1 cellular context compared by ENCODE assay signal in genomic region chr19:43901395-43902390, GRCh38.
TF ChIP-seq lines count a peak whose summit lies in the region.

No MANE protein-coding gene starts in this region.

TF ChIP-seq in K562, 482 proteins besides CTCF, POLR2A, EP300 and RAD21 (continued from another document and continues in another):
- TF ChIP-seq AFF1 (IDR thresholded peaks at IDR 0.05; ENCODE audit: low read depth in 1 of 2, partially characterized antibody in 2 of 2): peak in 1 of 2 experiments; percentile 90
- TF ChIP-seq CEBPG (CRISPR knock-in tag; IDR thresholded peaks at IDR 0.05): no peak
- 0 out of 4 replicates have a peak, but pooled peaks of 1 of the 2 experiments have one; percentile 8 for TF ChIP-seq CEBPG (tag; conservative IDR thresholded peaks at IDR 0.05 in 1 of 2, IDR thresholded peaks at IDR 0.05 in 1 of 2)
- peak; percentile 94 for TF ChIP-seq EHMT2 (IDR thresholded peaks at IDR 0.05)
- TF ChIP-seq MIER1 (IDR thresholded peaks at IDR 0.05; ENCODE audit: low read depth): no peak
- TF ChIP-seq ZZZ3 (IDR thresholded peaks at IDR 0.05): no peak
- TF ChIP-seq ATF1 (CRISPR knock-in tag; IDR thresholded peaks at IDR 0.05): no peak
- peak; percentile 76 for TF ChIP-seq ATF1 (tag; IDR thresholded peaks at IDR 0.05)
- peak; percentile 71; the same call in 1 of the 2 replicates for TF ChIP-seq CREB3L1 (IDR thresholded peaks at IDR 0.05; ENCODE audit: borderline replicate concordance, low read depth)
- 0 out of 2 replicates have a peak, but pooled peaks have one; percentile 41 for TF ChIP-seq E2F1 (CRISPR knock-in tag; IDR thresholded peaks at IDR 0.05)
- no peak for TF ChIP-seq ELF2 (CRISPR knock-in tag; IDR thresholded peaks at IDR 0.05)
- peak; percentile 97 for TF ChIP-seq NR2C1 (IDR thresholded peaks at IDR 0.05)
- TF ChIP-seq NR2C1 (tag; IDR thresholded peaks at IDR 0.05): peak; percentile 99
- TF ChIP-seq HBP1 (CRISPR knock-in tag; IDR thresholded peaks at IDR 0.05): peak; percentile 75; the same call in 1 of the 2 replicates
- TF ChIP-seq YY1 (IDR thresholded peaks at IDR 0.05; ENCODE audit: borderline replicate concordance in 1 of 3, control insufficient read depth in 1 of 3, extremely low read depth in 1 of 3, insufficient read depth in 3 of 3, insufficient read length in 1 of 3, insufficient replicate concordance in 2 of 3, low read depth in 1 of 3, low read length in 2 of 3): peak; percentile 54 to 92 (median 82)
- peak; percentile 63; the same call in 1 of the 2 replicates for TF ChIP-seq DMBX1 (CRISPR knock-in tag; IDR thresholded peaks at IDR 0.05; ENCODE audit: borderline replicate concordance)
- TF ChIP-seq CHD7 (IDR thresholded peaks at IDR 0.05; ENCODE audit: low read depth, low read length): no peak
- no peak for TF ChIP-seq USF1 (CRISPR knock-in tag; IDR thresholded peaks at IDR 0.05)
- TF ChIP-seq CBX1 (IDR thresholded peaks at IDR 0.05; ENCODE audit: low read depth): peak; percentile 42; the same call in 1 of the 2 replicates
- peak; percentile 29 to 54; a peak in 3 of 4 replicates for TF ChIP-seq NRF1 (conservative IDR thresholded peaks at IDR 0.05 in 1 of 2, IDR thresholded peaks at IDR 0.05 in 1 of 2)
- 0 out of 4 replicates have a peak, but pooled peaks of 1 of the 2 experiments have one; percentile 48 for TF ChIP-seq MLLT1 (IDR thresholded peaks at IDR 0.05)
- peak; percentile 57; the same call in 1 of the 2 replicates for TF ChIP-seq PHF8 (IDR thresholded peaks at IDR 0.05; ENCODE audit: borderline replicate concordance, low read length)
- peak; percentile 51; the same call in 1 of the 2 replicates for TF ChIP-seq ATF7 (IDR thresholded peaks at IDR 0.05)
- TF ChIP-seq SIX5 (IDR thresholded peaks at IDR 0.05; ENCODE audit: borderline replicate concordance in 1 of 2, insufficient read depth in 1 of 2, low read depth in 1 of 2, low read length in 2 of 2): peak; percentile 56; a peak in 3 of 4 replicates
